In the genomic region with DNA sequence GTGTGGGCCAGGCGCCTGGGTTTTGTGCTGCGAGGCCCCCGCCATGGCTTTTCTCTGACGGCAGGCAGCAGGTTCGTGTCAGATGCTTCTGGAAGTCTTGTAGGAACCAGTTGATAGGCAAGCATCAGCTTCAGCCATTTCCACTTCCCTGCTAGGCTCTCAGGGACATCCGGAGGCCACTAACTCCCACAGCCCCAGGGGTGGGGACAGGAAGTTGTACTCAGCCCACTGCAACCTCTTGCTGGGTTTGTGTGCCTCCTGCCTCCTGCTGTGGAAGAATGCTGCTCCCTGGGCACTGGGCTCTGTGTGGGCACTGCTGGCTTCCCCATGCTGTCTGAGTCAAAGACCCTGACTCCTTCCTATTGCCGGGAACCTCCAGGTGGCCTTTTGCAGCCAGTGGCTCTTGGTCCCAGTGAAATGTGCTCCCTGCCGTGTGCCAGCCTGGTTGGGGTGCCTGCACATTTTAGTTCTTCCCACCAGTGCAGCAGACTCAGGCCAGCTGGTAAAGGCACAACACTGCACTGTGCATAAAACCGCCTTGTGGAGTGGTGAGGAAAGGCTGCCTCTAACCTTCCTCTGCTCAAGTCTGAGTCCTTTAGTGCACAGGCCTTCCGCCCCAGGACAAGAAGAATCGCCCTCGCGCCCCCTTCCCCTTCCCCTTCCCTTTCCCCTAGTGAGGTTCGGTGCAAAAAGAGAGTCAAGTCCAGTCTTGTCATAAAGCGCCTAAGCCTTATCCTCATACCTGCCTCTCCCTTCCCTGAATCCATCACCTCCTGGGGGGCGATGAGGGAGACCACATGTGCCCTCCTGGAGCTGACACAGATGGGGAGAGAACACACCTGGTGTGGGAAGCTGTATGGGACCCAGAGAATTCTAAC, we compare ENCODE assay signal across 8 cellular contexts. TPM values are rescaled to one million over a fixed set of nuclear protein-coding genes. Genes with fewer than 3 reads are reported as not detected.
DNase-seq lines count a peak whose midpoint lies in the region; ATAC-seq and TF ChIP-seq lines count a peak whose summit lies in the region.

No MANE protein-coding gene starts in this region.

- CTCF ChIA-PET in activated CD4-positive, alpha-beta memory T cell treated with anti-CD3 and anti-CD28 coated beads, Interleukin-2, amount 10 ng/mL, durations not matched to agents 7 days and 5 days (lab: Charles Lee) = interaction anchor here (0.7 to 5.6 kb wide), 6 partner anchors 10 to 102 kb away, joined by 3 to 59 read pairs (median 4); a partner anchor contains a TSS

- TF ChIP-seq CTCF in right lobe of liver (IDR thresholded peaks at IDR 0.05) (no peak), progenitor cell of endocrine pancreas (IDR thresholded peaks at IDR 0.05; ENCODE audit: unreplicated experiment) (no peak)

- peaks cover 61% of the 10 kb centered on the region for H3K4me1 Mint-ChIP-seq in activated CD4-positive, alpha-beta memory T cell treated with anti-CD3 and anti-CD28 coated beads, Interleukin-2, amount 10 ng/mL, durations not matched to agents 7 days and 5 days
- peaks cover 13% of the 10 kb centered on the region for H3K4me1 Mint-ChIP-seq in progenitor cell of endocrine pancreas (ENCODE audit: low read depth)

- H3K4me3 ChIP-seq in right lobe of liver = no peak overlapping the region

- no peaks in the 10 kb centered on the region for H3K36me3 ChIP-seq in right lobe of liver

- ATAC-seq in GM18505 (IDR thresholded peaks at IDR 0.05; ENCODE audit: unreplicated experiment) (peak; percentile 46), HG03066 (IDR thresholded peaks at IDR 0.05; ENCODE audit: low read depth, unreplicated experiment) (peak; percentile 65), right lobe of liver (peak; percentile 59 to 78 (median 75)), HG03045 (IDR thresholded peaks at IDR 0.05; ENCODE audit: unreplicated experiment) (no peak), GM18520 (IDR thresholded peaks at IDR 0.05; ENCODE audit: unreplicated experiment) (no peak)

- peak overlapping the region; percentile 30 for H3K4me3 Mint-ChIP-seq in activated CD4-positive, alpha-beta memory T cell treated with anti-CD3 and anti-CD28 coated beads, Interleukin-2, amount 10 ng/mL, durations not matched to agents 7 days and 5 days
- H3K4me3 Mint-ChIP-seq in progenitor cell of endocrine pancreas (ENCODE audit: low read depth) = no peak overlapping the region

- H3K27me3 Mint-ChIP-seq in activated CD4-positive, alpha-beta memory T cell treated with anti-CD3 and anti-CD28 coated beads, Interleukin-2, amount 10 ng/mL, durations not matched to agents 7 days and 5 days = no peaks in the 10 kb centered on the region
- H3K27me3 Mint-ChIP-seq in progenitor cell of endocrine pancreas = no peaks in the 10 kb centered on the region

- intact Hi-C loops in right lobe of liver (cut with DNase I) = no loop called here

- H3K27ac Mint-ChIP-seq in activated CD4-positive, alpha-beta memory T cell treated with anti-CD3 and anti-CD28 coated beads, Interleukin-2, amount 10 ng/mL, durations not matched to agents 7 days and 5 days = peak overlapping the region; percentile 84
- H3K27ac Mint-ChIP-seq in progenitor cell of endocrine pancreas = no peak overlapping the region

- H3K27ac ChIP-seq in right lobe of liver = no peak overlapping the region

- no peak for TF ChIP-seq POLR2A in GM18505 (IDR thresholded peaks at IDR 0.05; ENCODE audit: borderline replicate concordance, extremely low read depth, insufficient read depth, insufficient read length)
- no peak for TF ChIP-seq POLR2A in right lobe of liver (IDR thresholded peaks at IDR 0.05)

- H3K9me3 Mint-ChIP-seq in activated CD4-positive, alpha-beta memory T cell treated with anti-CD3 and anti-CD28 coated beads, Interleukin-2, amount 10 ng/mL, durations not matched to agents 7 days and 5 days = no peaks in the 10 kb centered on the region
- H3K9me3 Mint-ChIP-seq in progenitor cell of endocrine pancreas (ENCODE audit: low read depth) = no peaks in the 10 kb centered on the region

- H3K9me3 ChIP-seq in right lobe of liver = no peaks in the 10 kb centered on the region

- no peaks in the 10 kb centered on the region for H3K27me3 ChIP-seq in right lobe of liver

- no peaks in the 10 kb centered on the region for H3K4me1 ChIP-seq in right lobe of liver

- H3K36me3 Mint-ChIP-seq in activated CD4-positive, alpha-beta memory T cell treated with anti-CD3 and anti-CD28 coated beads, Interleukin-2, amount 10 ng/mL, durations not matched to agents 7 days and 5 days (ENCODE audit: low read depth) = peaks cover 17% of the 10 kb centered on the region
- peaks cover 16% of the 10 kb centered on the region for H3K36me3 Mint-ChIP-seq in progenitor cell of endocrine pancreas (ENCODE audit: insufficient read depth)

- 74% methylated on average over 10 of the region's 16 CpGs for WGBS in right lobe of liver (ENCODE audit: insufficient coverage, low coverage, low lambda C conversion rate, missing lambda C conversion rate)

- DNase-seq in activated CD4-positive, alpha-beta memory T cell treated with anti-CD3 and anti-CD28 coated beads, Interleukin-2, amount 10 ng/mL, durations not matched to agents 7 days and 5 days = peak; percentile 66
- peak in 1 of 3 donors; percentile 34 for DNase-seq in right lobe of liver
- DNase-seq in T1000 (lab: John Stamatoyannopoulos, UW) = no peak
- no peak for DNase-seq in progenitor cell of endocrine pancreas (ENCODE audit: low spot score, unreplicated experiment)

- POLR2A ChIA-PET in activated CD4-positive, alpha-beta memory T cell treated with anti-CD3 and anti-CD28 coated beads, Interleukin-2, amount 10 ng/mL, durations not matched to agents 7 days and 5 days (lab: Charles Lee) = interaction anchor here (0.8 to 6.2 kb wide), 7 partner anchors 9 to 115 kb away, joined by 4 to 71 read pairs (median 6); a partner anchor contains a TSS

RNA-seq across cellular contexts. Expression of a gene that starts 16.6 kb away (rescaled TPM):
- under 1 TPM; 0.18 to 0.28 TPM for total RNA-seq in activated CD4-positive, alpha-beta memory T cell treated with anti-CD3 and anti-CD28 coated beads, Interleukin-2, amount 10 ng/mL, durations not matched to agents 7 days and 5 days
- total RNA-seq in right lobe of liver (10 to 100 TPM; 62.9 to 98.5 (median 90.2) TPM), progenitor cell of endocrine pancreas (0.64 and 0.89 TPM in 2 replicates)

RNA-seq across cellular contexts. Expression of a gene that starts 48.3 kb away (rescaled TPM):
- 10 to 100 TPM; 10.8 to 13.3 TPM for total RNA-seq in activated CD4-positive, alpha-beta memory T cell treated with anti-CD3 and anti-CD28 coated beads, Interleukin-2, amount 10 ng/mL, durations not matched to agents 7 days and 5 days
- total RNA-seq in right lobe of liver (10 to 100 TPM in 3 of 6 experiments, 1 to 10 TPM in 3; 3.7 to 18.6 (median 9.3) TPM), progenitor cell of endocrine pancreas (16.3 and 17.5 TPM in 2 replicates)

Comparison
In these comparisons a context has a peak if more than half of its experiments do, and no peak if none do; other contexts are left out.
1. ATAC-seq: peak in GM18505 (single experiment), HG03066 (single experiment) and right lobe of liver (4 of 4); none in HG03045 (single experiment) and GM18520 (single experiment).
2. RNA of a gene that starts 16.6 kb away (total RNA-seq): 62.9 to 98.5 TPM in right lobe of liver; 0.64 to 0.89 TPM in progenitor cell of endocrine pancreas and 0.18 to 0.28 TPM in activated CD4-positive, alpha-beta memory T cell treated with anti-CD3 and anti-CD28 coated beads, Interleukin-2, amount 10 ng/mL, durations not matched to agents 7 days and 5 days; every median in the first group is over 10 times any median in the second.